8 cellular contexts compared by ENCODE assay signal in the genomic region with DNA sequence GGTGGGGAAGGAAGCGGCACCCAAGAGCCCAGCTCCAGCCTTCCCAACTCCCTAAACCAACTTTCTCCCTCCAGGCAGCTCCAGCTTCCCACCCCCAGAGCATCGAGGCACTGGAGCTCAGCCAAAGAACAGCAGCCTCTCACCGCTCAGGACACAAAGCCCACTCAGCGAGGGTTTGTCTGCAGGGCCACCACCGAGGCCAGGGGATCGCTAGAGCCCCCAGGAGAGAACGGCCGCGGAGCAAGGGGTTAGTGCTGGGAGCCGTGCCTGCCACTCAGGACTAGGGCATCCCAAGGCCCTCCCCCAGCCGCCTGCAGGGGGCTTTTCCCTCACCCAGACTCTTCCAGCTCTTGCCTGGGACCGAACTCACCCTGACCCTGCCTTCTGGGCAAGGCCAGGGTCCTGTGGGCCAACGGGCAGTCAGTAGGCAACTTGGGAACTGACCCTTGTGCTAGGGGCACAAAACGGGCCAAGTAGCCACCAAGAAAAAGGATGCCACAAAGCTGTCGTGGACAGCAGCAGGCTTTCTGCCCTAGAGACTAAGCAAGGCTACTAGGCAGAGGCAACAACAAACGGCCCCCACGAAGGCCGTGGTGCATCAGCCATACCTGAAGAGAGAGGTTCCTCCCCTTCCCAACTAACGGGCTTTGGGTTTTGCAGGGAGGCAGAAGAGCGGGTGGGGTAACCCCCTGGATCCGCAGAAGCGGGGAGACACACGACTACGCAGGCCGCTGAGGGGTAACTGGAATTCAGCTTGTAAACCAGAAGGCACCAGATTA. TPM values are rescaled to one million over a fixed set of nuclear protein-coding genes. Genes with fewer than 3 reads are reported as not detected.
A peak's percentile ranks its signal among the peaks of the same experiment; 100 is the strongest.
DNase-seq lines count a peak whose midpoint lies in the region; ATAC-seq and TF ChIP-seq lines count a peak whose summit lies in the region.

No MANE protein-coding gene starts in this region.

- TF ChIP-seq CTCF in AG04449 (IDR thresholded peaks at IDR 0.05; ENCODE audit: insufficient read depth, low read length, missing control alignments) (no peak), MCF 10A (IDR thresholded peaks at IDR 0.05; ENCODE audit: unreplicated experiment) (no peak)

- no peaks in the 10 kb centered on the region for H3K9me3 Mint-ChIP-seq in MCF 10A (ENCODE audit: unreplicated experiment)

- H3K27me3 Mint-ChIP-seq in MCF 10A (ENCODE audit: insufficient read depth, unreplicated experiment) = no peaks in the 10 kb centered on the region

- in situ Hi-C loops in ACHN (cut with HindIII; ENCODE audit: low pct_ligation_motif_present, low pct_unique_long_range_greater_than_20kb, low sequenced_read_pairs) = no loop called here

- H3K36me3 ChIP-seq in HUES48 (ENCODE audit: control insufficient read depth, insufficient read depth, low read length) = peaks cover 8% of the 10 kb centered on the region
- peaks cover 0 to 5% of the 10 kb centered on the region in 2 donors for H3K36me3 ChIP-seq in muscle layer of duodenum (ENCODE audit: control insufficient read depth in 1 of 2, insufficient read depth in 2 of 2, low read length in 2 of 2)

- H3K27ac ChIP-seq in HUES48 (ENCODE audit: low read depth, low read length) (peak overlapping the region; percentile 27), muscle layer of duodenum (ENCODE audit: low read length) (peak overlapping the region; percentile 51)

- H3K9ac ChIP-seq in HUES48 (ENCODE audit: low read depth, low read length) = 0 out of 2 replicates have a peak overlapping the region, but pooled peaks have one; percentile 11

- H3K4me3 ChIP-seq in AG04449 (ENCODE audit: low read depth, low read length) (peak overlapping the region; percentile 83), HUES48 (ENCODE audit: low read depth, low read length) (peak overlapping the region; percentile 83), muscle layer of duodenum (ENCODE audit: low read depth in 1 of 2, low read length in 2 of 2) (peak overlapping the region; percentile 67 to 76)

- peaks cover 25% of the 10 kb centered on the region for H3K4me1 Mint-ChIP-seq in MCF 10A (ENCODE audit: insufficient read depth, unreplicated experiment)

- H3K4me3 Mint-ChIP-seq in MCF 10A (ENCODE audit: unreplicated experiment) = peak overlapping the region; percentile 95

- CTCF ChIA-PET in AG04449 (lab: Yijun Ruan, JAX) = interaction anchor here (2.4 to 9.0 kb wide), 3 partner anchors 18 to 206 kb away, joined by 7 to 99 read pairs (median 9); a partner anchor contains a TSS
- CTCF ChIA-PET in MCF 10A (lab: Yijun Ruan, JAX) = interaction anchor here (0.5 to 5.2 kb wide), 6 partner anchors 17 to 794 kb away, joined by 3 to 50 read pairs (median 3); a partner anchor contains a TSS

- no peaks in the 10 kb centered on the region for H3K27me3 ChIP-seq in HUES48 (ENCODE audit: control insufficient read depth, insufficient read depth, low read length)
- no peaks in the 10 kb centered on the region for H3K27me3 ChIP-seq in muscle layer of duodenum (ENCODE audit: low read depth, low read length)

- no peak for ATAC-seq in GM18505 (IDR thresholded peaks at IDR 0.05; ENCODE audit: unreplicated experiment)

- POLR2A ChIA-PET in AG04449 (lab: Yijun Ruan, JAX) (interaction anchor here (0.6 to 0.7 kb wide), 2 partner anchors 33 to 507 kb away, joined by 3 to 4 read pairs; no protein-coding TSS in a partner anchor), MCF 10A (lab: Yijun Ruan, JAX) (interaction anchor here (0.7 to 1.5 kb wide), 3 partner anchors 19 to 410 kb away, joined by 3 to 6 read pairs (median 4); a partner anchor contains a TSS)

- H3K4me1 ChIP-seq in HUES48 (ENCODE audit: control insufficient read depth, insufficient read depth, low read length) (peaks cover 27% of the 10 kb centered on the region), muscle layer of duodenum (ENCODE audit: control insufficient read depth in 1 of 2, insufficient read depth in 2 of 2, low read length in 2 of 2) (peaks cover 10 to 51% of the 10 kb centered on the region in 2 donors)

- intact Hi-C loops in MCF 10A (cut with micrococcal nuclease) = no loop called here

- H3K9me3 ChIP-seq in HUES48 (ENCODE audit: control insufficient read depth, insufficient read depth, low read length) (no peaks in the 10 kb centered on the region), muscle layer of duodenum (ENCODE audit: control insufficient read depth in 1 of 2, low read length in 2 of 2) (no peaks in the 10 kb centered on the region)

- BruUV-seq in MCF 10A (replicated peaks; lab: Mats Ljungman, UMichigan) = TSS peak; percentile 3

- no peak overlapping the region for H3K27ac Mint-ChIP-seq in MCF 10A (ENCODE audit: low read depth, unreplicated experiment)

- DNase-seq in AG04449 (ENCODE audit: low read depth, low spot score) = no peak
- no peak for DNase-seq in MCF 10A (ENCODE audit: unreplicated experiment)
- no peak for DNase-seq in NCI-H1048 (lab: John Stamatoyannopoulos, UW)
- no peak for DNase-seq in NCI-H2029 treated with DMSO at 0.1 percent for 48 hours (lab: John Stamatoyannopoulos, UW)
- no peak for DNase-seq in ACHN

- TF ChIP-seq POLR2A in GM18505 (IDR thresholded peaks at IDR 0.05; ENCODE audit: borderline replicate concordance, extremely low read depth, insufficient read depth, insufficient read length) = no peak

- peaks cover 15% of the 10 kb centered on the region for H3K36me3 Mint-ChIP-seq in MCF 10A (ENCODE audit: insufficient read depth, unreplicated experiment)

RNA-seq across cellular contexts. Expression of a gene that starts 2.3 kb away (rescaled TPM):
- 40.3 and 44.5 TPM in 2 replicates for total RNA-seq in MCF 10A (2022)

RNA-seq across cellular contexts. Expression of a gene that starts 3.2 kb away (rescaled TPM):
- total RNA-seq in MCF 10A (2022) = 9.3 and 10.9 TPM in 2 replicates

RNA-seq across cellular contexts. Expression of a gene that starts 24.9 kb away (rescaled TPM):
- 0.23 TPM in 1 of 2 replicates, not detected in the other for total RNA-seq in MCF 10A (2022)

RNA-seq across cellular contexts. Expression of a gene that starts 34.5 kb away (rescaled TPM):
- total RNA-seq in MCF 10A (2022) = 166 and 196 TPM in 2 replicates

RNA-seq across cellular contexts. Expression of a gene that starts 43.2 kb away (rescaled TPM):
- 2.3 and 2.6 TPM in 2 replicates for total RNA-seq in MCF 10A (2022)
